ENCODE assay signal across 7 cellular contexts in the genomic region with DNA sequence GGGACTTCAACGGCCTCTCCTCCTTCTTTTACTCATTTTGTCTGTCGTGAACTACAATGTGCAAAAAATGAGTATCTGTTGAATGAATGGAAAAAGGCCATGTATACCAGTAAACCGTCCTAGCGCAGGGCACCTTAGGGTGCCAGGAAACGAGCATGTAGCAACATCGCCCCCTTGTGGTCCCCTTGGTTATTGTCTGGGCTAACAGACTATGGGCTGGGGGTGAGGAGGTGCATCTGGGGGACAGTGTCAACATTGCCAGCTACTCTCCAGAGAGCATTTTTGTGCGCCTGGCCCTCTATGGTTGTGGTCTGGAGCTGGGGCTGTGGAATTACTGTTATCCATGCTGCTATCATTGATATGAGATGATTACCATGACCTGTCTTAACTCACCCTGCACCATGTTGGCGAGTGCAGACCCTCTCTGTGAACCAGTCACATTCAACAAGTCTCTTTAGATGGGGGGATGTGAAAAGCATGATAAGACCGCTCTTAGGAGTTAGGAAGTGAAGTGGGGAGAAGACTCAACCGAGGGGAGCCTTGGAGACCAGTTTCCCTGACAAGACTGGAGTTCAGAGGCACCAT. TPM values are rescaled to one million over a fixed set of nuclear protein-coding genes. Genes with fewer than 3 reads are reported as not detected.
DNase-seq lines count a peak whose midpoint lies in the region; ATAC-seq, FAIRE-seq and TF ChIP-seq lines count a peak whose summit lies in the region.

No MANE protein-coding gene starts in this region.

- H3K27ac ChIP-seq in left lung: no peak overlapping the region

- peaks cover 6% of the 10 kb centered on the region for H3K36me3 ChIP-seq in bronchial epithelial cell (ENCODE audit: control insufficient read depth, insufficient read depth, low read length)
- peaks cover 0 to 83% of the 10 kb centered on the region in 2 donors for H3K36me3 ChIP-seq in left lung

- peak; percentile 87 for TF ChIP-seq CTCF in GM13976 (IDR thresholded peaks at IDR 0.05; ENCODE audit: borderline replicate concordance, control extremely low read depth, extremely low read depth, insufficient read depth, missing control alignments)
- TF ChIP-seq CTCF in WI38 (IDR thresholded peaks at IDR 0.05; ENCODE audit: low read depth, low read length): peak; percentile 90
- peak; percentile 88 for TF ChIP-seq CTCF in bronchial epithelial cell (IDR thresholded peaks at IDR 0.05; ENCODE audit: insufficient read depth, low read length, severe bottlenecking)
- TF ChIP-seq CTCF in left lung (IDR thresholded peaks at IDR 0.05): peak; percentile 74 to 84

- ATAC-seq in left lung (peak; percentile 57), GM21529 (IDR thresholded peaks at IDR 0.05; ENCODE audit: unreplicated experiment) (no peak)

- intact Hi-C loops in left lung (cut with DNase I): loop anchor here (5.0 to 10.0 kb wide), 2 partner anchors 41 to 49 kb away; no protein-coding TSS in a partner anchor

- DNase-seq in GM13976 (ENCODE audit: low spot score) (peak; percentile 84), NCI-H1694 (lab: John Stamatoyannopoulos, UW) (peak; percentile 66), bronchial epithelial cell (ENCODE audit: low read depth) (peak; percentile 26), left lung (peak in 1 of 2 donors; percentile 54)
- peak; percentile 61 to 81 (median 70) for DNase-seq in stimulated activated CD4-positive, alpha-beta T cell treated with anti-CD3 and anti-CD28 coated beads, TNF-alpha, amount 100 ng/mL, for 48 hours (ENCODE audit: low read depth in 3 of 3)

- H3K4me1 ChIP-seq in left lung: no peaks in the 10 kb centered on the region

- in situ Hi-C loops in GM13976 (cut with MboI; ENCODE audit: low sequenced_read_pairs, unreplicated experiment): no loop called here

- H3K9me3 ChIP-seq in left lung: no peaks in the 10 kb centered on the region

- no peaks in the 10 kb centered on the region for H3K27me3 ChIP-seq in bronchial epithelial cell (ENCODE audit: control insufficient read depth, insufficient read depth, low read length)
- H3K27me3 ChIP-seq in left lung: no peaks in the 10 kb centered on the region

- peak; percentile 40 for FAIRE-seq in bronchial epithelial cell (lab: Jason Lieb, UNC)

- H3K4me3 ChIP-seq in WI38 (ENCODE audit: low read depth, low read length) (no peak overlapping the region), bronchial epithelial cell (ENCODE audit: low read depth, low read length) (no peak overlapping the region), left lung (no peak overlapping the region)

RNA-seq across cellular contexts. Expression of a gene that starts 22.8 kb away (rescaled TPM):
- total RNA-seq in bronchial epithelial cell (not detected in 2 replicates), left lung (1 to 10 TPM; 1.3 to 4.9 TPM)

RNA-seq across cellular contexts. Expression of a gene that starts 41.4 kb away (rescaled TPM):
- total RNA-seq in bronchial epithelial cell: 14.5 and 17.7 TPM in 2 replicates
- 10 to 100 TPM; 37.7 to 38.7 TPM for total RNA-seq in left lung

RNA-seq across cellular contexts. Expression of a gene that starts 42.1 kb away (rescaled TPM):
- 9.9 and 13.7 TPM in 2 replicates for total RNA-seq in bronchial epithelial cell
- 1 to 10 TPM; 5.1 to 9.3 TPM for total RNA-seq in left lung

RNA-seq across cellular contexts. Expression of a gene that starts 54.4 kb away (rescaled TPM):
- total RNA-seq in bronchial epithelial cell (11.8 and 12.1 TPM in 2 replicates), left lung (10 to 100 TPM; 39.2 to 61.8 TPM)

RNA-seq across cellular contexts. Expression of a gene that starts 54.7 kb away (rescaled TPM):
- 1.8 TPM in 2 replicates for total RNA-seq in bronchial epithelial cell
- 10 to 100 TPM; 17.4 to 25.0 TPM for total RNA-seq in left lung
